ENCODE assay signal across 33 cellular contexts in the genomic region with DNA sequence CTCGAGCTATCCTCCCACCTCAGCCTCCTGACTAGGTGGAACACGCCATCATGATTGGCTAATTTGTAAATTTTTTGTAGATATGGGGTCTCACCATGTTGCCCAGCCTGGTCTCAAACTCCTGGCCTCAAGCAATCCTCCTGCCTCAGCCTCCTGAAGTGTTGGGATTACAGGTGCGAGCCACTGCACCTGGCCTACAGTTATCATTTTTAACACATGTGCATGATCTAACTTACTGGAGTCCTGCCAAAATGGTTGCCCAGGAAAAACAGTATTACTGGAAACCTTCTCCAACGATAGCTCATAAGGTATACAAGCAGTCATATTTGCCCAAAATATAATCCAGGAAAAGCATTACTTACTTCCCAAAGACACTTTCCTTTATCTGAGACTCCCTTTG.
"Had no signal": no experiment of that assay in that cellular context is flagged by ENCODE, and none has a peak within 500 bp of the region (broad histone marks: within the 10 kb centered on the region; RNA-seq: fewer than 3 reads in every experiment).

No MANE protein-coding gene starts in this region.

- H3K9me3 ChIP-seq: ascending aorta had no signal

- FAIRE-seq: astrocyte, bronchial epithelial cell had no signal

- H3K27ac ChIP-seq: adrenal gland, ascending aorta, brain microvascular endothelial cell, breast epithelium, cardiac muscle cell had no signal

- H3K27me3 ChIP-seq: adrenal gland, ascending aorta, brain microvascular endothelial cell, breast epithelium, cardiac muscle cell had no signal

- H3K4me1 ChIP-seq: adrenal gland, ascending aorta, breast epithelium had no signal

- ATAC-seq: activated naive CD4-positive, alpha-beta T cell treated with anti-CD3 and anti-CD28 coated beads, Interleukin-2, amount 50 U/mL, for 72 hours; activated naive CD8-positive, alpha-beta T cell treated with anti-CD3 and anti-CD28 coated beads, Interleukin-2, amount 50 U/mL, for 24 hours; activated T-cell treated with anti-CD3 and anti-CD28 coated beads, Interleukin-2, amount 50 U/mL, for 4 hours; activated T-cell treated with anti-CD3 and anti-CD28 coated beads, Interleukin-2, amount 50 U/mL, for 72 hours; activated T-helper 17 cell treated with anti-CD3 and anti-CD28 coated beads, Interleukin-2, amount 50 U/mL, for 72 hours had no signal

- H3K4me3 ChIP-seq: adrenal gland, ascending aorta, breast epithelium, cardiac muscle cell had no signal

- H3K36me3 ChIP-seq: adrenal gland, ascending aorta, brain microvascular endothelial cell, breast epithelium, cardiac muscle cell had no signal

- DNase-seq: activated effector memory CD4-positive, alpha-beta T cell treated with anti-CD3 and anti-CD28 coated beads, Interleukin-2, amount 50 U/mL, for 16 hours; activated effector memory CD4-positive, alpha-beta T cell treated with Interleukin-2 at 50 U/mL for 16 hours; activated gamma-delta T cell; activated gamma-delta T cell treated with Interleukin-2 at 50 U/mL for 16 hours; activated naive CD4-positive, alpha-beta T cell; activated naive CD4-positive, alpha-beta T cell treated with anti-CD3 and anti-CD28 coated beads for 36 hours; activated naive CD4-positive, alpha-beta T cell treated with anti-CD3 and anti-CD28 coated beads, Interleukin-2, amount 10 ng/mL, durations not matched to agents 7 days and 5 days; activated naive CD4-positive, alpha-beta T cell treated with anti-CD3 and anti-CD28 coated beads, Interleukin-2, amount 50 U/mL, for 16 hours; activated naive CD4-positive, alpha-beta T cell treated with Interleukin-2 at 50 U/mL for 16 hours; activated naive CD8-positive, alpha-beta T cell treated with anti-CD3 and anti-CD28 coated beads for 36 hours; activated naive CD8-positive, alpha-beta T cell treated with anti-CD3 and anti-CD28 coated beads, Interleukin-2, amount 10 ng/mL, durations not matched to agents 7 days and 5 days; activated naive CD8-positive, alpha-beta T cell treated with anti-CD3 and anti-CD28 coated beads, Interleukin-2, amount 50 U/mL, for 24 hours; activated T-cell treated with anti-CD3 and anti-CD28 coated beads, Interleukin-2, amount 50 U/mL, for 1 hour; activated T-cell treated with anti-CD3 and anti-CD28 coated beads, Interleukin-2, amount 50 U/mL, for 24 hours; activated T-cell treated with anti-CD3 and anti-CD28 coated beads, Interleukin-2, amount 50 U/mL, for 4 hours; activated T-cell treated with anti-CD3 and anti-CD28 coated beads, Interleukin-2, amount 50 U/mL, for 48 hours; activated T-cell treated with anti-CD3 and anti-CD28 coated beads, Interleukin-2, amount 50 U/mL, for 72 hours; adrenal gland; amniotic stem cell; amygdala; anterior cingulate cortex; aorta; brain microvascular endothelial cell; caudate nucleus; central memory CD4-positive, alpha-beta T cell; cerebellar nuclear complex had no signal
